ENCODE assay signal across 14 cellular contexts in genomic region chr5:148978370-148979103, GRCh38.
DNase-seq lines count a peak whose midpoint lies in the region; ATAC-seq and TF ChIP-seq lines count a peak whose summit lies in the region.
"Had no signal": no experiment of that assay in that cellular context is flagged by ENCODE, and none has a peak within 500 bp of the region (broad histone marks: within the 10 kb centered on the region; RNA-seq: fewer than 3 reads in every experiment).

No MANE protein-coding gene starts in this region.

- H3K36me3 ChIP-seq in psoas muscle (ENCODE audit: insufficient read depth in 1 of 2, low read depth in 1 of 2) = no peaks in the 10 kb centered on the region

- peak; percentile 62 for DNase-seq in RPMI7951 (ENCODE audit: low read depth)
- peak; percentile 58 for DNase-seq in islet precursor cell
- DNase-seq in psoas muscle = no peak
- no peak for DNase-seq in WTC11 (ENCODE audit: low spot score)
- no peak for DNase-seq in natural killer cell treated with Interleukin-12 subunit alpha and Interleukin-12 subunit beta and Interleukin-15 and Interleukin-18, amount 100 ng/mL, for 72 hours (ENCODE audit: low spot score)
- no peak for DNase-seq in GM10248 (ENCODE audit: extremely low spot score)
- DNase-seq: caudate nucleus; effector CD8-positive, alpha-beta T cell; NCI-H1436; SHP77; small intestine; stimulated activated CD4-positive, alpha-beta T cell treated with anti-CD3 and anti-CD28 coated beads, Interleukin-4, amount 100 ng/mL, for 4 hours had no signal

- no peaks in the 10 kb centered on the region for H3K9me3 Mint-ChIP-seq in WTC11
- no peaks in the 10 kb centered on the region for H3K9me3 Mint-ChIP-seq in natural killer cell treated with Interleukin-12 subunit alpha and Interleukin-12 subunit beta and Interleukin-15 and Interleukin-18, amount 100 ng/mL, for 72 hours

- WGBS in psoas muscle, 3 donors = 31 to 53% (median 38%) methylated on average over 7 of the region's 7 CpGs

- TF ChIP-seq CTCF in C4-2B (conservative IDR thresholded peaks at IDR 0.05) = no peak
- TF ChIP-seq CTCF in psoas muscle (IDR thresholded peaks at IDR 0.05) = no peak
- TF ChIP-seq CTCF in WTC11 (IDR thresholded peaks at IDR 0.05) = no peak
- TF ChIP-seq CTCF in GM10248 (IDR thresholded peaks at IDR 0.05; ENCODE audit: control extremely low read depth, extremely low read depth, low read depth, missing control alignments) = no peak

- no peaks in the 10 kb centered on the region for H3K36me3 Mint-ChIP-seq in WTC11
- H3K36me3 Mint-ChIP-seq in natural killer cell treated with Interleukin-12 subunit alpha and Interleukin-12 subunit beta and Interleukin-15 and Interleukin-18, amount 100 ng/mL, for 72 hours = no peaks in the 10 kb centered on the region

- CTCF ChIA-PET in WTC11 (lab: Charles Lee) = interaction anchor here (0.8 to 3.0 kb wide), 9 partner anchors 9 to 248 kb away, joined by 3 to 21 read pairs (median 5); partner anchors contain the start of gene ABLIM3
- CTCF ChIA-PET in GM10248 (lab: Yijun Ruan, JAX) = interaction anchor here (1.0 to 5.3 kb wide), 9 partner anchors 12 to 292 kb away, joined by 3 to 21 read pairs (median 5); no protein-coding TSS in a partner anchor

- H3K27ac ChIP-seq in C4-2B (peak overlapping the region; percentile 68), psoas muscle (peak overlapping the region; percentile 84)

- ATAC-seq in psoas muscle = peak; percentile 33 to 65 (median 62)
- ATAC-seq in WTC11 = no peak
- ATAC-seq in natural killer cell treated with Interleukin-12 subunit alpha and Interleukin-12 subunit beta and Interleukin-15 and Interleukin-18, amount 100 ng/mL, for 72 hours = no peak
- no peak for ATAC-seq in HG03097 (IDR thresholded peaks at IDR 0.05; ENCODE audit: low FRiP score, unreplicated experiment)

- POLR2A ChIA-PET in WTC11 (lab: Charles Lee) (no interaction called here), GM10248 (lab: Yijun Ruan, JAX) (no interaction called here)

- no peak overlapping the region for H3K4me3 Mint-ChIP-seq in WTC11
- no peak overlapping the region for H3K4me3 Mint-ChIP-seq in natural killer cell treated with Interleukin-12 subunit alpha and Interleukin-12 subunit beta and Interleukin-15 and Interleukin-18, amount 100 ng/mL, for 72 hours

- no peaks in the 10 kb centered on the region for H3K27me3 Mint-ChIP-seq in WTC11 (ENCODE audit: low read depth)
- H3K27me3 Mint-ChIP-seq in natural killer cell treated with Interleukin-12 subunit alpha and Interleukin-12 subunit beta and Interleukin-15 and Interleukin-18, amount 100 ng/mL, for 72 hours = peaks cover 0 to 6% of the 10 kb centered on the region in 2 donors

- no peaks in the 10 kb centered on the region for H3K9me3 ChIP-seq in psoas muscle

- peaks cover 38% of the 10 kb centered on the region for H3K4me1 ChIP-seq in psoas muscle

- intact Hi-C loops in psoas muscle (cut with DNase I) = no loop called here

- H3K4me1 Mint-ChIP-seq in WTC11 = peaks cover 40% of the 10 kb centered on the region
- no peaks in the 10 kb centered on the region for H3K4me1 Mint-ChIP-seq in natural killer cell treated with Interleukin-12 subunit alpha and Interleukin-12 subunit beta and Interleukin-15 and Interleukin-18, amount 100 ng/mL, for 72 hours (ENCODE audit: low read depth in 2 of 2)

- no peak overlapping the region for H3K27ac Mint-ChIP-seq in WTC11
- no peak overlapping the region for H3K27ac Mint-ChIP-seq in natural killer cell treated with Interleukin-12 subunit alpha and Interleukin-12 subunit beta and Interleukin-15 and Interleukin-18, amount 100 ng/mL, for 72 hours

- H3K27me3 ChIP-seq in psoas muscle (ENCODE audit: insufficient read depth in 3 of 3, low read length in 2 of 3) = no peaks in the 10 kb centered on the region

- H3K4me3 ChIP-seq in psoas muscle = no peak overlapping the region

TF ChIP-seq in WTC11, 78 proteins besides CTCF, POLR2A, EP300 and RAD21:
- no peak for TF ChIP-seq CDX4 (CRISPR knock-in tag; IDR thresholded peaks at IDR 0.05; ENCODE audit: borderline replicate concordance)
- TF ChIP-seq FOXP4 (CRISPR knock-in tag; IDR thresholded peaks at IDR 0.05) = no peak
- TF ChIP-seq FOXK1 (CRISPR knock-in tag; IDR thresholded peaks at IDR 0.05) = no peak
- no peak for TF ChIP-seq E2F4 (CRISPR knock-in tag; IDR thresholded peaks at IDR 0.05; ENCODE audit: borderline replicate concordance, low read depth)
- TF ChIP-seq RELA (CRISPR knock-in tag; IDR thresholded peaks at IDR 0.05; ENCODE audit: borderline replicate concordance) = no peak
- no peak for TF ChIP-seq NR2C2 (CRISPR knock-in tag; IDR thresholded peaks at IDR 0.05)
- no peak for TF ChIP-seq CBFB (CRISPR knock-in tag; IDR thresholded peaks at IDR 0.05; ENCODE audit: low read depth)
- TF ChIP-seq MXD4 (CRISPR knock-in tag; IDR thresholded peaks at IDR 0.05; ENCODE audit: borderline replicate concordance) = no peak
- no peak for TF ChIP-seq TP53 (CRISPR knock-in tag; IDR thresholded peaks at IDR 0.05)
- TF ChIP-seq USF1 (CRISPR knock-in tag; IDR thresholded peaks at IDR 0.05) = no peak
- TF ChIP-seq MYBL2 (CRISPR knock-in tag; IDR thresholded peaks at IDR 0.05) = no peak
- no peak for TF ChIP-seq ZNF138 (CRISPR knock-in tag; conservative IDR thresholded peaks at IDR 0.05)
- no peak for TF ChIP-seq ZNF416 (CRISPR knock-in tag; IDR thresholded peaks at IDR 0.05)
- no peak for TF ChIP-seq ATF2 (CRISPR knock-in tag; IDR thresholded peaks at IDR 0.05; ENCODE audit: borderline replicate concordance, low read depth)
- no peak for TF ChIP-seq PRRX2 (CRISPR knock-in tag; IDR thresholded peaks at IDR 0.05)
TF ChIP-seq in WTC11: peak in this region for 0.

Comparison
In these comparisons a context has a peak if more than half of its experiments do, and no peak if none do; other contexts are left out.
1. DNase-seq: peak in RPMI7951 (single experiment) and islet precursor cell (single experiment); none in psoas muscle (0 of 2), WTC11 (single experiment), natural killer cell treated with Interleukin-12 subunit alpha and Interleukin-12 subunit beta and Interleukin-15 and Interleukin-18, amount 100 ng/mL, for 72 hours (single experiment) and GM10248 (single experiment).
2. ATAC-seq: peak in psoas muscle (4 of 4); none in WTC11 (single experiment), natural killer cell treated with Interleukin-12 subunit alpha and Interleukin-12 subunit beta and Interleukin-15 and Interleukin-18, amount 100 ng/mL, for 72 hours (0 of 2) and HG03097 (single experiment).